Comparison of ENCODE assay signal across 8 cellular contexts in genomic region chr11:72111300-72111699, GRCh38. TPM values are rescaled to one million over a fixed set of nuclear protein-coding genes. Genes with fewer than 3 reads are reported as not detected.
DNase-seq lines count a peak whose midpoint lies in the region; ATAC-seq, FAIRE-seq and TF ChIP-seq lines count a peak whose summit lies in the region.

No MANE protein-coding gene starts in this region.

- H3K4ac ChIP-seq in mesenchymal stem cell (ENCODE audit: low read depth in 1 of 2, low read length in 2 of 2), result peak overlapping the region in 1 of 2 experiments; percentile 47

- TF ChIP-seq RAD21 in GM12878 (IDR thresholded peaks at IDR 0.05; ENCODE audit: insufficient read depth, low read depth, low read length), result no peak

- H3K27ac Mint-ChIP-seq in activated T-cell treated with anti-CD3 and anti-CD28 coated beads, Interleukin-2, amount 50 U/mL, for 72 hours, result peak overlapping the region; percentile 95
- H3K27ac Mint-ChIP-seq in type B pancreatic cell, result peak overlapping the region; percentile 100

- peaks cover 5% of the 10 kb centered on the region for H3K79me2 ChIP-seq in GM12878 (ENCODE audit: control insufficient read depth, insufficient read depth, low read length)

- no peak for TF ChIP-seq CTCF in GM12878 (IDR thresholded peaks at IDR 0.05 in 2 of 3, conservative IDR thresholded peaks at IDR 0.05 in 1 of 3; ENCODE audit: control insufficient read depth in 2 of 3, extremely low read depth in 1 of 3, insufficient read depth in 1 of 3, low read depth in 3 of 3, low read length in 3 of 3)
- no peak for TF ChIP-seq CTCF in type B pancreatic cell (conservative IDR thresholded peaks at IDR 0.05)

- H3K79me1 ChIP-seq in mesenchymal stem cell (replicated peaks; ENCODE audit: low read length, poor library complexity, severe bottlenecking), result no peaks in the 10 kb centered on the region

- no peak overlapping the region for H2BK15ac ChIP-seq in mesenchymal stem cell (ENCODE audit: low read depth, poor library complexity, severe bottlenecking)

- H2AK5ac ChIP-seq in mesenchymal stem cell (ENCODE audit: low read length, severe bottlenecking), result peak overlapping the region; percentile 59

- H3K4me2 ChIP-seq in GM12878 (ENCODE audit: control insufficient read depth, insufficient read depth) (peak overlapping the region; percentile 91), mesenchymal stem cell (ENCODE audit: low read length, poor library complexity, severe bottlenecking) (peak overlapping the region; percentile 44)

- H3K18ac ChIP-seq in mesenchymal stem cell (ENCODE audit: low read depth in 1 of 2, low read length in 2 of 2), result no peak overlapping the region

- peaks cover 3 to 5% of the 10 kb centered on the region in 2 donors for H3K36me3 Mint-ChIP-seq in activated T-cell treated with anti-CD3 and anti-CD28 coated beads, Interleukin-2, amount 50 U/mL, for 72 hours (ENCODE audit: insufficient read depth in 2 of 2)
- peaks cover 5% of the 10 kb centered on the region for H3K36me3 Mint-ChIP-seq in type B pancreatic cell

- H3K27ac ChIP-seq in GM12878 (ENCODE audit: control insufficient read depth, insufficient read depth) (peak overlapping the region; percentile 99), mesenchymal stem cell (ENCODE audit: low read length, poor library complexity, severe bottlenecking) (peak overlapping the region; percentile 74)

- no peak for ATAC-seq in activated T-cell treated with anti-CD3 and anti-CD28 coated beads, Interleukin-2, amount 50 U/mL, for 72 hours (replicated peaks in 1 of 2)
- ATAC-seq in GM12878, result no peak
- no peak for ATAC-seq in HG02588 (IDR thresholded peaks at IDR 0.05; ENCODE audit: unreplicated experiment)
- no peak for ATAC-seq in HG03045 (IDR thresholded peaks at IDR 0.05; ENCODE audit: unreplicated experiment)

- POLR2A ChIA-PET in GM12878 (lab: Charles Lee), result interaction anchor here (1.4 to 3.3 kb wide), 4 partner anchors 9 to 71 kb away, joined by 3 to 11 read pairs (median 8); no protein-coding TSS in a partner anchor

- peak overlapping the region; percentile 4 for H2BK120ac ChIP-seq in mesenchymal stem cell (ENCODE audit: low read depth, low read length)

- no peaks in the 10 kb centered on the region for H3K27me3 ChIP-seq in GM12878 (replicated peaks in 1 of 2; ENCODE audit: control insufficient read depth in 2 of 2, insufficient read depth in 2 of 2, low read length in 1 of 2)
- no peaks in the 10 kb centered on the region for H3K27me3 ChIP-seq in mesenchymal stem cell (ENCODE audit: control insufficient read depth in 1 of 2, insufficient read depth in 1 of 2, low read length in 2 of 2)

- no peak for DNase-seq in activated T-cell treated with anti-CD3 and anti-CD28 coated beads, Interleukin-2, amount 50 U/mL, for 72 hours
- no peak for DNase-seq in activated T-cell treated with anti-CD3 and anti-CD28 coated beads, Interleukin-2, amount 50 U/mL, for 48 hours
- DNase-seq in GM12878 (ENCODE audit: low read depth, low spot score) (no peak), mesenchymal stem cell (no peak), type B pancreatic cell (ENCODE audit: extremely low spot score, unreplicated experiment) (no peak), NCI-H69 (lab: John Stamatoyannopoulos, UW) (no peak)

- H3K4me1 ChIP-seq in GM12878 (ENCODE audit: control insufficient read depth, insufficient read depth, low read length), result peaks cover 7% of the 10 kb centered on the region
- peaks cover 2% of the 10 kb centered on the region for H3K4me1 ChIP-seq in mesenchymal stem cell (ENCODE audit: control insufficient read depth, insufficient read depth, low read depth, low read length)

- SMC1A ChIA-PET in GM12878 (lab: Charles Lee; ENCODE audit: uncharacterized antibody, unreplicated experiment), result interaction anchor here (1.2 to 1.7 kb wide), 4 partner anchors 9 to 133 kb away, joined by 3 to 5 read pairs (median 3); partner anchors contain the start of gene LAMTOR1

- H3K4me3 Mint-ChIP-seq in activated T-cell treated with anti-CD3 and anti-CD28 coated beads, Interleukin-2, amount 50 U/mL, for 72 hours, result peak overlapping the region; percentile 85 to 86
- peak overlapping the region; percentile 95 for H3K4me3 Mint-ChIP-seq in type B pancreatic cell

- intact Hi-C loops in GM12878 (cut with micrococcal nuclease; ENCODE audit: unreplicated experiment), result no loop called here

- no peaks in the 10 kb centered on the region for H4K20me1 ChIP-seq in GM12878 (ENCODE audit: control insufficient read depth, insufficient read depth)

- no peak for FAIRE-seq in GM12878 (lab: Jason Lieb, UNC)

- peaks cover 0 to 2% of the 10 kb centered on the region in 2 experiments; a peak in 2 of 4 replicates for H3K36me3 ChIP-seq in GM12878 (ENCODE audit: control insufficient read depth in 2 of 2, insufficient read depth in 2 of 2, low read length in 1 of 2)
- H3K36me3 ChIP-seq in mesenchymal stem cell (ENCODE audit: control insufficient read depth in 1 of 2, insufficient read depth in 2 of 2, low read depth in 1 of 2, low read length in 2 of 2), result peaks cover 8 to 27% of the 10 kb centered on the region in 2 experiments

- CTCF ChIA-PET in GM12878 (lab: Yijun Ruan, JAX), result interaction anchor here (1.1 to 2.9 kb wide), 3 partner anchors 72 to 320 kb away, joined by 3 to 7 read pairs (median 5); no protein-coding TSS in a partner anchor

- no peak overlapping the region for H3K14ac ChIP-seq in mesenchymal stem cell (ENCODE audit: low read length in 2 of 2)

- H2BK12ac ChIP-seq in mesenchymal stem cell (ENCODE audit: low read length in 2 of 2), result peak overlapping the region in 1 of 2 experiments; percentile 29

- no peak overlapping the region for H4K8ac ChIP-seq in mesenchymal stem cell (ENCODE audit: low read length)

- peaks cover 9% of the 10 kb centered on the region for H3K4me1 Mint-ChIP-seq in activated T-cell treated with anti-CD3 and anti-CD28 coated beads, Interleukin-2, amount 50 U/mL, for 72 hours (ENCODE audit: low read depth)
- H3K4me1 Mint-ChIP-seq in type B pancreatic cell (ENCODE audit: unreplicated experiment), result peaks cover 11% of the 10 kb centered on the region

- in situ Hi-C loops in GM12878 (cut with MboI), result no loop called here

- no peak overlapping the region for H3K23ac ChIP-seq in mesenchymal stem cell (ENCODE audit: low read length in 2 of 2)

- TF ChIP-seq EP300 in GM12878 (IDR thresholded peaks at IDR 0.05; ENCODE audit: borderline replicate concordance in 1 of 2, control insufficient read depth in 1 of 2, low read depth in 2 of 2, low read length in 2 of 2), result no peak

- no peak overlapping the region for H2BK5ac ChIP-seq in mesenchymal stem cell (ENCODE audit: low read depth, low read length, poor library complexity, severe bottlenecking)

- TF ChIP-seq POLR2A in GM12878 (IDR thresholded peaks at IDR 0.05; ENCODE audit: low read depth, low read length), result no peak

- BruUV-seq in GM12878 (replicated peaks; lab: Mats Ljungman, UMichigan), result no TSS peak

- no peaks in the 10 kb centered on the region for H3K27me3 Mint-ChIP-seq in activated T-cell treated with anti-CD3 and anti-CD28 coated beads, Interleukin-2, amount 50 U/mL, for 72 hours (ENCODE audit: low read depth)
- peaks cover 7% of the 10 kb centered on the region for H3K27me3 Mint-ChIP-seq in type B pancreatic cell

- RAD21 ChIA-PET in GM12878 (lab: Charles Lee; ENCODE audit: unreplicated experiment), result interaction anchor here (2.1 kb wide), 2 partner anchors 72 to 182 kb away, joined by 6 to 7 read pairs; partner anchors contain the start of genes RNF121 and XNDC1N

- peak overlapping the region; percentile 92 for H3K9ac ChIP-seq in GM12878 (ENCODE audit: control insufficient read depth, insufficient read depth, low read length)
- H3K9ac ChIP-seq in mesenchymal stem cell (ENCODE audit: low read length), result peak overlapping the region; percentile 95

- no peaks in the 10 kb centered on the region for H3K9me3 ChIP-seq in GM12878 (replicated peaks; ENCODE audit: control insufficient read depth, insufficient read depth, low read length)
- H3K9me3 ChIP-seq in mesenchymal stem cell (ENCODE audit: control insufficient read depth, low read length), result no peaks in the 10 kb centered on the region

- H3K4me3 ChIP-seq in GM12878 (peak overlapping the region; percentile 62), mesenchymal stem cell (ENCODE audit: insufficient read depth in 1 of 2, low read depth in 1 of 2, low read length in 2 of 2) (peak overlapping the region in 1 of 2 experiments; percentile 81)

- H2AFZ ChIP-seq in GM12878 (ENCODE audit: control insufficient read depth, low read depth, low read length), result no peak overlapping the region
- peak overlapping the region; percentile 36 for H2AFZ ChIP-seq in mesenchymal stem cell (ENCODE audit: low read depth, low read length)

- no peak overlapping the region for H4K91ac ChIP-seq in mesenchymal stem cell (ENCODE audit: low read length)

- H3K9me3 Mint-ChIP-seq in activated T-cell treated with anti-CD3 and anti-CD28 coated beads, Interleukin-2, amount 50 U/mL, for 72 hours, result peaks cover 0 to 2% of the 10 kb centered on the region in 2 donors
- no peaks in the 10 kb centered on the region for H3K9me3 Mint-ChIP-seq in type B pancreatic cell

RNA-seq across cellular contexts. Expression of gene ANAPC15, which starts 1.2 kb away (rescaled TPM):
- total RNA-seq in activated T-cell treated with anti-CD3 and anti-CD28 coated beads, Interleukin-2, amount 50 U/mL, for 72 hours, result 10 to 100 TPM; 63.8 to 79.8 TPM
- total RNA-seq in GM12878 (2013; cell fraction: nucleolus; rRNA removed), result 7.3 and 14.1 TPM in 2 replicates
- total RNA-seq in GM12878 (2014; rRNA removed) (78.0 and 83.4 TPM in 2 replicates), GM12878 (2014; rRNA removed; fragmentation: Illumina TruSeq; extraction: Trizol) (88.3 and 88.6 TPM in 2 replicates), GM12878 (2021) (81.0 and 85.6 TPM in 2 replicates), type B pancreatic cell (ENCODE audit: low replicate concordance) (45.5 and 47.9 TPM in 2 replicates)
- 72.9 TPM for polyA plus RNA-seq in GM12878 (2011; ENCODE audit: low read depth)
- polyA plus RNA-seq in GM12878 (2011; rRNA removed) (84.6 and 99.6 TPM in 2 replicates), GM12878 (2014; fragmentation: Illumina TruSeq; extraction: Trizol) (91.9 and 118 TPM in 2 replicates), GM12878 (2014; fragmentation: Nextera tagmentation; extraction: Ambion mirVana) (100 to 1,000 TPM; 230 to 372 TPM), GM12878 (2014; rRNA removed) (84.3 and 86.0 TPM in 2 replicates), GM12878 (2016; fragmentation: Nextera tagmentation; extraction: Ambion mirVana) (100 to 1,000 TPM; 126 to 141 TPM)
- 86.3 and 97.5 TPM in 2 replicates for polyA plus RNA-seq in GM12878 (2011; cell fraction: cytosol; rRNA removed)
- 52.6 and 65.7 TPM in 2 replicates for polyA plus RNA-seq in GM12878 (2011; cell fraction: nucleus; rRNA removed)
- polyA plus RNA-seq in GM12878 (2012), result 66.1 and 85.8 TPM in 2 replicates
- 49.0 and 65.4 TPM in 2 replicates for polyA minus RNA-seq in GM12878 (2011; rRNA and poly(A)+ RNA removed)
- polyA minus RNA-seq in GM12878 (2011; cell fraction: cytosol; rRNA and poly(A)+ RNA removed), result 10.2 and 12.1 TPM in 2 replicates
- polyA minus RNA-seq in GM12878 (2011; cell fraction: nucleus; rRNA and poly(A)+ RNA removed), result 13.3 and 19.8 TPM in 2 replicates
- 35.1 TPM for polyA plus RNA-seq in mesenchymal stem cell (2013, experiment 1 of 2)
- 36.7 TPM for polyA plus RNA-seq in mesenchymal stem cell (2013, experiment 2 of 2)

RNA-seq across cellular contexts. Expression of gene TOMT, which starts 5.6 kb away (rescaled TPM):
- not detected for total RNA-seq in activated T-cell treated with anti-CD3 and anti-CD28 coated beads, Interleukin-2, amount 50 U/mL, for 72 hours
- total RNA-seq in GM12878 (2013; cell fraction: nucleolus; rRNA removed), result not detected in 2 replicates
- not detected in 2 replicates for total RNA-seq in GM12878 (2014; rRNA removed)
- total RNA-seq in GM12878 (2014; rRNA removed; fragmentation: Illumina TruSeq; extraction: Trizol), result not detected in 2 replicates
- total RNA-seq in GM12878 (2021), result not detected in 2 replicates
- polyA plus RNA-seq in GM12878 (2011; ENCODE audit: low read depth), result not detected
- polyA plus RNA-seq in GM12878 (2011; rRNA removed), result not detected in 2 replicates
- polyA plus RNA-seq in GM12878 (2011; cell fraction: cytosol; rRNA removed), result not detected in 2 replicates
- not detected in 2 replicates for polyA plus RNA-seq in GM12878 (2011; cell fraction: nucleus; rRNA removed)
- polyA plus RNA-seq in GM12878 (2012), result not detected in 2 replicates
- polyA plus RNA-seq in GM12878 (2014; fragmentation: Illumina TruSeq; extraction: Trizol), result not detected in 2 replicates
- polyA plus RNA-seq in GM12878 (2014; fragmentation: Nextera tagmentation; extraction: Ambion mirVana), result not detected
- not detected in 2 replicates for polyA plus RNA-seq in GM12878 (2014; rRNA removed)
- not detected for polyA plus RNA-seq in GM12878 (2016; fragmentation: Nextera tagmentation; extraction: Ambion mirVana)
- polyA minus RNA-seq in GM12878 (2011; rRNA and poly(A)+ RNA removed), result not detected in 2 replicates
- not detected in 2 replicates for polyA minus RNA-seq in GM12878 (2011; cell fraction: cytosol; rRNA and poly(A)+ RNA removed)
- not detected in 2 replicates for polyA minus RNA-seq in GM12878 (2011; cell fraction: nucleus; rRNA and poly(A)+ RNA removed)
- polyA plus RNA-seq in mesenchymal stem cell (2013, experiment 1 of 2), result not detected
- polyA plus RNA-seq in mesenchymal stem cell (2013, experiment 2 of 2), result not detected
- total RNA-seq in type B pancreatic cell (ENCODE audit: low replicate concordance), result not detected in 2 replicates

RNA-seq across cellular contexts. Expression of gene LAMTOR1, which starts 8.2 kb away (rescaled TPM):
- total RNA-seq in activated T-cell treated with anti-CD3 and anti-CD28 coated beads, Interleukin-2, amount 50 U/mL, for 72 hours, result 10 to 100 TPM; 43.7 to 49.9 TPM
- total RNA-seq in GM12878 (2013; cell fraction: nucleolus; rRNA removed), result 30.6 and 35.0 TPM in 2 replicates
- 112 and 127 TPM in 2 replicates for total RNA-seq in GM12878 (2014; rRNA removed)
- 59.8 and 66.5 TPM in 2 replicates for total RNA-seq in GM12878 (2014; rRNA removed; fragmentation: Illumina TruSeq; extraction: Trizol)
- total RNA-seq in GM12878 (2021), result 80.8 and 82.1 TPM in 2 replicates
- 57.1 TPM for polyA plus RNA-seq in GM12878 (2011; ENCODE audit: low read depth)
- polyA plus RNA-seq in GM12878 (2011; rRNA removed), result 45.8 and 58.8 TPM in 2 replicates
- polyA plus RNA-seq in GM12878 (2011; cell fraction: cytosol; rRNA removed), result 99.0 and 108 TPM in 2 replicates
- 65.8 and 80.4 TPM in 2 replicates for polyA plus RNA-seq in GM12878 (2011; cell fraction: nucleus; rRNA removed)
- 71.6 and 72.6 TPM in 2 replicates for polyA plus RNA-seq in GM12878 (2012)
- 75.6 and 94.4 TPM in 2 replicates for polyA plus RNA-seq in GM12878 (2014; fragmentation: Illumina TruSeq; extraction: Trizol)
- polyA plus RNA-seq in GM12878 (2014; fragmentation: Nextera tagmentation; extraction: Ambion mirVana), result 100 to 1,000 TPM in 1 of 2 experiments, 10 to 100 TPM in 1; 85.1 to 126 TPM
- polyA plus RNA-seq in GM12878 (2014; rRNA removed), result 126 and 128 TPM in 2 replicates
- polyA plus RNA-seq in GM12878 (2016; fragmentation: Nextera tagmentation; extraction: Ambion mirVana), result 100 to 1,000 TPM; 139 to 141 TPM
- polyA minus RNA-seq in GM12878 (2011; rRNA and poly(A)+ RNA removed), result 99.0 and 105 TPM in 2 replicates
- 45.6 and 60.0 TPM in 2 replicates for polyA minus RNA-seq in GM12878 (2011; cell fraction: cytosol; rRNA and poly(A)+ RNA removed)
- 33.1 and 62.5 TPM in 2 replicates for polyA minus RNA-seq in GM12878 (2011; cell fraction: nucleus; rRNA and poly(A)+ RNA removed)
- polyA plus RNA-seq in mesenchymal stem cell (2013, experiment 1 of 2), result 135 TPM
- 137 TPM for polyA plus RNA-seq in mesenchymal stem cell (2013, experiment 2 of 2)
- 73.0 and 93.8 TPM in 2 replicates for total RNA-seq in type B pancreatic cell (ENCODE audit: low replicate concordance)

RNA-seq across cellular contexts. Expression of gene FOLR3, which starts 24.2 kb away (rescaled TPM):
- total RNA-seq in activated T-cell treated with anti-CD3 and anti-CD28 coated beads, Interleukin-2, amount 50 U/mL, for 72 hours, result not detected
- total RNA-seq in GM12878 (2013; cell fraction: nucleolus; rRNA removed), result not detected in 2 replicates
- not detected in 2 replicates for total RNA-seq in GM12878 (2014; rRNA removed)
- not detected in 2 replicates for total RNA-seq in GM12878 (2014; rRNA removed; fragmentation: Illumina TruSeq; extraction: Trizol)
- total RNA-seq in GM12878 (2021), result not detected in 2 replicates
- not detected for polyA plus RNA-seq in GM12878 (2011; ENCODE audit: low read depth)
- polyA plus RNA-seq in GM12878 (2011; rRNA removed), result not detected in 2 replicates
- polyA plus RNA-seq in GM12878 (2011; cell fraction: cytosol; rRNA removed), result not detected in 2 replicates
- not detected in 2 replicates for polyA plus RNA-seq in GM12878 (2011; cell fraction: nucleus; rRNA removed)
- polyA plus RNA-seq in GM12878 (2012), result not detected in 2 replicates
- polyA plus RNA-seq in GM12878 (2014; fragmentation: Illumina TruSeq; extraction: Trizol), result not detected in 2 replicates
- polyA plus RNA-seq in GM12878 (2014; fragmentation: Nextera tagmentation; extraction: Ambion mirVana), result not detected
- polyA plus RNA-seq in GM12878 (2014; rRNA removed), result not detected in 2 replicates
- polyA plus RNA-seq in GM12878 (2016; fragmentation: Nextera tagmentation; extraction: Ambion mirVana), result not detected
- not detected in 2 replicates for polyA minus RNA-seq in GM12878 (2011; rRNA and poly(A)+ RNA removed)
- not detected in 2 replicates for polyA minus RNA-seq in GM12878 (2011; cell fraction: cytosol; rRNA and poly(A)+ RNA removed)
- polyA minus RNA-seq in GM12878 (2011; cell fraction: nucleus; rRNA and poly(A)+ RNA removed), result not detected in 2 replicates
- 0.06 TPM for polyA plus RNA-seq in mesenchymal stem cell (2013, experiment 1 of 2)
- 0.11 TPM for polyA plus RNA-seq in mesenchymal stem cell (2013, experiment 2 of 2)
- not detected in 2 replicates for total RNA-seq in type B pancreatic cell (ENCODE audit: low replicate concordance)

RNA-seq across cellular contexts. Expression of gene LRRC51, which starts 30.6 kb away (rescaled TPM):
- total RNA-seq in activated T-cell treated with anti-CD3 and anti-CD28 coated beads, Interleukin-2, amount 50 U/mL, for 72 hours, result 1 to 10 TPM; 4.6 to 6.3 TPM
- total RNA-seq in GM12878 (2013; cell fraction: nucleolus; rRNA removed), result 1.3 and 1.4 TPM in 2 replicates
- total RNA-seq in GM12878 (2014; rRNA removed) (4.0 and 5.6 TPM in 2 replicates), GM12878 (2014; rRNA removed; fragmentation: Illumina TruSeq; extraction: Trizol) (4.1 and 4.7 TPM in 2 replicates), GM12878 (2021) (2.6 and 5.5 TPM in 2 replicates), type B pancreatic cell (ENCODE audit: low replicate concordance) (7.9 and 14.7 TPM in 2 replicates)
- 2.8 TPM for polyA plus RNA-seq in GM12878 (2011; ENCODE audit: low read depth)
- polyA plus RNA-seq in GM12878 (2011; rRNA removed) (6.1 and 8.6 TPM in 2 replicates), GM12878 (2014; fragmentation: Illumina TruSeq; extraction: Trizol) (6.4 and 11.7 TPM in 2 replicates), GM12878 (2014; fragmentation: Nextera tagmentation; extraction: Ambion mirVana) (1 to 10 TPM; 4.7 to 6.2 TPM), GM12878 (2014; rRNA removed) (7.5 and 7.8 TPM in 2 replicates), GM12878 (2016; fragmentation: Nextera tagmentation; extraction: Ambion mirVana) (1 to 10 TPM; 3.1 to 6.1 TPM)
- polyA plus RNA-seq in GM12878 (2011; cell fraction: cytosol; rRNA removed), result 7.7 and 9.9 TPM in 2 replicates
- polyA plus RNA-seq in GM12878 (2011; cell fraction: nucleus; rRNA removed), result 3.6 and 5.0 TPM in 2 replicates
- polyA plus RNA-seq in GM12878 (2012), result 3.6 and 7.1 TPM in 2 replicates
- polyA minus RNA-seq in GM12878 (2011; rRNA and poly(A)+ RNA removed), result 8.6 and 10.5 TPM in 2 replicates
- 1.6 and 6.0 TPM in 2 replicates for polyA minus RNA-seq in GM12878 (2011; cell fraction: cytosol; rRNA and poly(A)+ RNA removed)
- 0.73 and 1.4 TPM in 2 replicates for polyA minus RNA-seq in GM12878 (2011; cell fraction: nucleus; rRNA and poly(A)+ RNA removed)
- 3.2 TPM for polyA plus RNA-seq in mesenchymal stem cell (2013, experiment 1 of 2)
- polyA plus RNA-seq in mesenchymal stem cell (2013, experiment 2 of 2), result 3.9 TPM
